ENCODE assay signal across 1 cellular context in the genomic region with DNA sequence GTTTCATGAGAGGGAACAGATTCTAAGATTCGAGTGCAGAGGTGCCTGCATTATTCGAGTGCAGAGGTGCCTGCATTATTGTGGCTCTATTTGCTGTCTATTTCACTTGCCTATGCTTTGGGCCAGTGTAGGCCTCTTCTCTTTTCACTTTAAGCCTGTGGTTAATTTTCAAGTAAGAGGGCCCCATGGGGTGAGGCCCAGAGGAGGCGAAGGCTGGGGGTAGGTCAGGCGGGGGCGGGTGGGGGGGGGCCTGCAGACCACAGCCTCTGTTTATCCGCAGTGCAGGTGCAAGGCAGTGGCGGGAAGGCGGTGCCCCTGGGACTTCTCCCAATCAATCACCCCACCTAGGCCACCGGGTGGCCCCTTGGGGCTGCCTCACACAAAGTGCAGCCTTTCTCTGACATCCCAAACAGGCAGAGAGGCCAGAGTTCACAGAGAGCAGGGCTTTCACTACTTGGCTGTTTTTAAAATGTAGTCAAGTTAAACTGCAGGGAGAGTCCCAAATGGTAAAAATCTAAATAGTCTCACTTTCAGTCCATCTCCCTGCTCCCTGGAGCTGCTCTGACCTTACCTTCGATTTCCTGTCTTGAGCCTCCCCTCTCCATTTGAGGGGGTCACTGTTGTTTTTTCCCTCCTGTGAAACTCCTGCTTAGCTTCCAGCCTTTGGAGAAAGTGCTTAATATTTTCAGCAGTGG.
TF ChIP-seq lines count a peak whose summit lies in the region.

No MANE protein-coding gene starts in this region.

TF ChIP-seq in HepG2, 621 proteins besides CTCF, POLR2A, EP300 and RAD21 (continued from another document and continues in another):
- TF ChIP-seq ZNF256 (CRISPR knock-in tag; conservative IDR thresholded peaks at IDR 0.05) (no peak), MED1 (CRISPR knock-in tag; IDR thresholded peaks at IDR 0.05) (0 out of 2 replicates have a peak, but pooled peaks have one; percentile 16), SRSF9 (IDR thresholded peaks at IDR 0.05; ENCODE audit: borderline replicate concordance, insufficient read depth, low read depth, low read length, poor library complexity, severe bottlenecking) (no peak), RXRA (CRISPR knock-in tag; IDR thresholded peaks at IDR 0.05) (no peak), HNF4A (CRISPR knock-in tag; IDR thresholded peaks at IDR 0.05) (peak; percentile 60), POGZ (CRISPR knock-in tag; IDR thresholded peaks at IDR 0.05) (no peak), ZNF264 (CRISPR knock-in tag; IDR thresholded peaks at IDR 0.05) (no peak), TRIM24 (CRISPR knock-in tag; IDR thresholded peaks at IDR 0.05) (no peak), ZBTB20 (CRISPR knock-in tag; IDR thresholded peaks at IDR 0.05; ENCODE audit: borderline replicate concordance, low read depth) (no peak), PHF21A (CRISPR knock-in tag; IDR thresholded peaks at IDR 0.05) (peak; percentile 25; the same call in 1 of the 2 replicates), CHD4 (IDR thresholded peaks at IDR 0.05; ENCODE audit: borderline replicate concordance, low read length) (no peak), NR2F6 (IDR thresholded peaks at IDR 0.05) (no peak), NR2F6 (CRISPR knock-in tag; IDR thresholded peaks at IDR 0.05) (peak; percentile 14; the same call in 1 of the 2 replicates), AHR (CRISPR knock-in tag; IDR thresholded peaks at IDR 0.05) (no peak), ZNF430 (CRISPR knock-in tag; IDR thresholded peaks at IDR 0.05) (no peak), ZNF543 (CRISPR knock-in tag; IDR thresholded peaks at IDR 0.05) (0 out of 2 replicates have a peak, but pooled peaks have one; percentile 55), MYNN (CRISPR knock-in tag; IDR thresholded peaks at IDR 0.05; ENCODE audit: low read depth) (no peak), ZNF547 (CRISPR knock-in tag; IDR thresholded peaks at IDR 0.05) (no peak), ZNF44 (CRISPR knock-in tag; IDR thresholded peaks at IDR 0.05) (no peak), ZNF605 (CRISPR knock-in tag; IDR thresholded peaks at IDR 0.05) (no peak), PAWR (CRISPR knock-in tag; IDR thresholded peaks at IDR 0.05; ENCODE audit: borderline replicate concordance) (no peak), ZMYM4 (CRISPR knock-in tag; IDR thresholded peaks at IDR 0.05) (0 out of 2 replicates have a peak, but pooled peaks have one; percentile 59), SRY (CRISPR knock-in tag; IDR thresholded peaks at IDR 0.05) (no peak), KAT2B (IDR thresholded peaks at IDR 0.05; ENCODE audit: borderline replicate concordance, low read depth, low read length) (no peak), ZNF205 (CRISPR knock-in tag; IDR thresholded peaks at IDR 0.05) (no peak), MYC (CRISPR knock-in tag; IDR thresholded peaks at IDR 0.05; ENCODE audit: borderline replicate concordance) (no peak; the same call in 1 of the 2 replicates), KMT2A (CRISPR knock-in tag; IDR thresholded peaks at IDR 0.05) (no peak), ZFP1 (CRISPR knock-in tag; IDR thresholded peaks at IDR 0.05) (no peak), ZFP36 (IDR thresholded peaks at IDR 0.05; ENCODE audit: borderline replicate concordance, low read depth, low read length, partially characterized antibody) (no peak), ZNF33B (CRISPR knock-in tag; IDR thresholded peaks at IDR 0.05) (no peak), SNAI1 (CRISPR knock-in tag; IDR thresholded peaks at IDR 0.05; ENCODE audit: borderline replicate concordance) (no peak), LCORL (IDR thresholded peaks at IDR 0.05) (no peak), LCORL (CRISPR knock-in tag; IDR thresholded peaks at IDR 0.05) (peak; percentile 64), ZFAT (CRISPR knock-in tag; conservative IDR thresholded peaks at IDR 0.05) (no peak)
- TF ChIP-seq, protein P1, sequence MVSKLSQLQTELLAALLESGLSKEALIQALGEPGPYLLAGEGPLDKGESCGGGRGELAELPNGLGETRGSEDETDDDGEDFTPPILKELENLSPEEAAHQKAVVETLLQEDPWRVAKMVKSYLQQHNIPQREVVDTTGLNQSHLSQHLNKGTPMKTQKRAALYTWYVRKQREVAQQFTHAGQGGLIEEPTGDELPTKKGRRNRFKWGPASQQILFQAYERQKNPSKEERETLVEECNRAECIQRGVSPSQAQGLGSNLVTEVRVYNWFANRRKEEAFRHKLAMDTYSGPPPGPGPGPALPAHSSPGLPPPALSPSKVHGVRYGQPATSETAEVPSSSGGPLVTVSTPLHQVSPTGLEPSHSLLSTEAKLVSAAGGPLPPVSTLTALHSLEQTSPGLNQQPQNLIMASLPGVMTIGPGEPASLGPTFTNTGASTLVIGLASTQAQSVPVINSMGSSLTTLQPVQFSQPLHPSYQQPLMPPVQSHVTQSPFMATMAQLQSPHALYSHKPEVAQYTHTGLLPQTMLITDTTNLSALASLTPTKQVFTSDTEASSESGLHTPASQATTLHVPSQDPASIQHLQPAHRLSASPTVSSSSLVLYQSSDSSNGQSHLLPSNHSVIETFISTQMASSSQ (IDR thresholded peaks at IDR 0.05; ENCODE audit: low read depth), result no peak
- TF ChIP-seq, protein P1 (CRISPR knock-in tag; IDR thresholded peaks at IDR 0.05; ENCODE audit: borderline replicate concordance), result no peak
- TF ChIP-seq, protein P2, sequence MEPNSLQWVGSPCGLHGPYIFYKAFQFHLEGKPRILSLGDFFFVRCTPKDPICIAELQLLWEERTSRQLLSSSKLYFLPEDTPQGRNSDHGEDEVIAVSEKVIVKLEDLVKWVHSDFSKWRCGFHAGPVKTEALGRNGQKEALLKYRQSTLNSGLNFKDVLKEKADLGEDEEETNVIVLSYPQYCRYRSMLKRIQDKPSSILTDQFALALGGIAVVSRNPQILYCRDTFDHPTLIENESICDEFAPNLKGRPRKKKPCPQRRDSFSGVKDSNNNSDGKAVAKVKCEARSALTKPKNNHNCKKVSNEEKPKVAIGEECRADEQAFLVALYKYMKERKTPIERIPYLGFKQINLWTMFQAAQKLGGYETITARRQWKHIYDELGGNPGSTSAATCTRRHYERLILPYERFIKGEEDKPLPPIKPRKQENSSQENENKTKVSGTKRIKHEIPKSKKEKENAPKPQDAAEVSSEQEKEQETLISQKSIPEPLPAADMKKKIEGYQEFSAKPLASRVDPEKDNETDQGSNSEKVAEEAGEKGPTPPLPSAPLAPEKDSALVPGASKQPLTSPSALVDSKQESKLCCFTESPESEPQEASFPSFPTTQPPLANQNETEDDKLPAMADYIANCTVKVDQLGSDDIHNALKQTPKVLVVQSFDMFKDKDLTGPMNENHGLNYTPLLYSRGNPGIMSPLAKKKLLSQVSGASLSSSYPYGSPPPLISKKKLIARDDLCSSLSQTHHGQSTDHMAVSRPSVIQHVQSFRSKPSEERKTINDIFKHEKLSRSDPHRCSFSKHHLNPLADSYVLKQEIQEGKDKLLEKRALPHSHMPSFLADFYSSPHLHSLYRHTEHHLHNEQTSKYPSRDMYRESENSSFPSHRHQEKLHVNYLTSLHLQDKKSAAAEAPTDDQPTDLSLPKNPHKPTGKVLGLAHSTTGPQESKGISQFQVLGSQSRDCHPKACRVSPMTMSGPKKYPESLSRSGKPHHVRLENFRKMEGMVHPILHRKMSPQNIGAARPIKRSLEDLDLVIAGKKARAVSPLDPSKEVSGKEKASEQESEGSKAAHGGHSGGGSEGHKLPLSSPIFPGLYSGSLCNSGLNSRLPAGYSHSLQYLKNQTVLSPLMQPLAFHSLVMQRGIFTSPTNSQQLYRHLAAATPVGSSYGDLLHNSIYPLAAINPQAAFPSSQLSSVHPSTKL (CRISPR knock-in tag; IDR thresholded peaks at IDR 0.05), result no peak
- TF ChIP-seq, protein P3, sequence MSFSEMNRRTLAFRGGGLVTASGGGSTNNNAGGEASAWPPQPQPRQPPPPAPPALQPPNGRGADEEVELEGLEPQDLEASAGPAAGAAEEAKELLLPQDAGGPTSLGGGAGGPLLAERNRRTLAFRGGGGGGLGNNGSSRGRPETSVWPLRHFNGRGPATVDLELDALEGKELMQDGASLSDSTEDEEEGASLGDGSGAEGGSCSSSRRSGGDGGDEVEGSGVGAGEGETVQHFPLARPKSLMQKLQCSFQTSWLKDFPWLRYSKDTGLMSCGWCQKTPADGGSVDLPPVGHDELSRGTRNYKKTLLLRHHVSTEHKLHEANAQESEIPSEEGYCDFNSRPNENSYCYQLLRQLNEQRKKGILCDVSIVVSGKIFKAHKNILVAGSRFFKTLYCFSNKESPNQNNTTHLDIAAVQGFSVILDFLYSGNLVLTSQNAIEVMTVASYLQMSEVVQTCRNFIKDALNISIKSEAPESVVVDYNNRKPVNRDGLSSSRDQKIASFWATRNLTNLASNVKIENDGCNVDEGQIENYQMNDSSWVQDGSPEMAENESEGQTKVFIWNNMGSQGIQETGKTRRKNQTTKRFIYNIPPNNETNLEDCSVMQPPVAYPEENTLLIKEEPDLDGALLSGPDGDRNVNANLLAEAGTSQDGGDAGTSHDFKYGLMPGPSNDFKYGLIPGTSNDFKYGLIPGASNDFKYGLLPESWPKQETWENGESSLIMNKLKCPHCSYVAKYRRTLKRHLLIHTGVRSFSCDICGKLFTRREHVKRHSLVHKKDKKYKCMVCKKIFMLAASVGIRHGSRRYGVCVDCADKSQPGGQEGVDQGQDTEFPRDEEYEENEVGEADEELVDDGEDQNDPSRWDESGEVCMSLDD (CRISPR knock-in tag; IDR thresholded peaks at IDR 0.05; ENCODE audit: borderline replicate concordance), result no peak
- TF ChIP-seq, protein P4, sequence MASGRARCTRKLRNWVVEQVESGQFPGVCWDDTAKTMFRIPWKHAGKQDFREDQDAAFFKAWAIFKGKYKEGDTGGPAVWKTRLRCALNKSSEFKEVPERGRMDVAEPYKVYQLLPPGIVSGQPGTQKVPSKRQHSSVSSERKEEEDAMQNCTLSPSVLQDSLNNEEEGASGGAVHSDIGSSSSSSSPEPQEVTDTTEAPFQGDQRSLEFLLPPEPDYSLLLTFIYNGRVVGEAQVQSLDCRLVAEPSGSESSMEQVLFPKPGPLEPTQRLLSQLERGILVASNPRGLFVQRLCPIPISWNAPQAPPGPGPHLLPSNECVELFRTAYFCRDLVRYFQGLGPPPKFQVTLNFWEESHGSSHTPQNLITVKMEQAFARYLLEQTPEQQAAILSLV (CRISPR knock-in tag; IDR thresholded peaks at IDR 0.05; ENCODE audit: borderline replicate concordance), result no peak
- TF ChIP-seq, protein P5, sequence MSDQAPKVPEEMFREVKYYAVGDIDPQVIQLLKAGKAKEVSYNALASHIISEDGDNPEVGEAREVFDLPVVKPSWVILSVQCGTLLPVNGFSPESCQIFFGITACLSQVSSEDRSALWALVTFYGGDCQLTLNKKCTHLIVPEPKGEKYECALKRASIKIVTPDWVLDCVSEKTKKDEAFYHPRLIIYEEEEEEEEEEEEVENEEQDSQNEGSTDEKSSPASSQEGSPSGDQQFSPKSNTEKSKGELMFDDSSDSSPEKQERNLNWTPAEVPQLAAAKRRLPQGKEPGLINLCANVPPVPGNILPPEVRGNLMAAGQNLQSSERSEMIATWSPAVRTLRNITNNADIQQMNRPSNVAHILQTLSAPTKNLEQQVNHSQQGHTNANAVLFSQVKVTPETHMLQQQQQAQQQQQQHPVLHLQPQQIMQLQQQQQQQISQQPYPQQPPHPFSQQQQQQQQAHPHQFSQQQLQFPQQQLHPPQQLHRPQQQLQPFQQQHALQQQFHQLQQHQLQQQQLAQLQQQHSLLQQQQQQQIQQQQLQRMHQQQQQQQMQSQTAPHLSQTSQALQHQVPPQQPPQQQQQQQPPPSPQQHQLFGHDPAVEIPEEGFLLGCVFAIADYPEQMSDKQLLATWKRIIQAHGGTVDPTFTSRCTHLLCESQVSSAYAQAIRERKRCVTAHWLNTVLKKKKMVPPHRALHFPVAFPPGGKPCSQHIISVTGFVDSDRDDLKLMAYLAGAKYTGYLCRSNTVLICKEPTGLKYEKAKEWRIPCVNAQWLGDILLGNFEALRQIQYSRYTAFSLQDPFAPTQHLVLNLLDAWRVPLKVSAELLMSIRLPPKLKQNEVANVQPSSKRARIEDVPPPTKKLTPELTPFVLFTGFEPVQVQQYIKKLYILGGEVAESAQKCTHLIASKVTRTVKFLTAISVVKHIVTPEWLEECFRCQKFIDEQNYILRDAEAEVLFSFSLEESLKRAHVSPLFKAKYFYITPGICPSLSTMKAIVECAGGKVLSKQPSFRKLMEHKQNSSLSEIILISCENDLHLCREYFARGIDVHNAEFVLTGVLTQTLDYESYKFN (CRISPR knock-in tag; conservative IDR thresholded peaks at IDR 0.05), result peak; percentile 41; the same call in 1 of the 2 replicates
- TF ChIP-seq, protein P6, sequence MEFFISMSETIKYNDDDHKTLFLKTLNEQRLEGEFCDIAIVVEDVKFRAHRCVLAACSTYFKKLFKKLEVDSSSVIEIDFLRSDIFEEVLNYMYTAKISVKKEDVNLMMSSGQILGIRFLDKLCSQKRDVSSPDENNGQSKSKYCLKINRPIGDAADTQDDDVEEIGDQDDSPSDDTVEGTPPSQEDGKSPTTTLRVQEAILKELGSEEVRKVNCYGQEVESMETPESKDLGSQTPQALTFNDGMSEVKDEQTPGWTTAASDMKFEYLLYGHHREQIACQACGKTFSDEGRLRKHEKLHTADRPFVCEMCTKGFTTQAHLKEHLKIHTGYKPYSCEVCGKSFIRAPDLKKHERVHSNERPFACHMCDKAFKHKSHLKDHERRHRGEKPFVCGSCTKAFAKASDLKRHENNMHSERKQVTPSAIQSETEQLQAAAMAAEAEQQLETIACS (CRISPR knock-in tag; IDR thresholded peaks at IDR 0.05), result no peak
- TF ChIP-seq, protein P7, sequence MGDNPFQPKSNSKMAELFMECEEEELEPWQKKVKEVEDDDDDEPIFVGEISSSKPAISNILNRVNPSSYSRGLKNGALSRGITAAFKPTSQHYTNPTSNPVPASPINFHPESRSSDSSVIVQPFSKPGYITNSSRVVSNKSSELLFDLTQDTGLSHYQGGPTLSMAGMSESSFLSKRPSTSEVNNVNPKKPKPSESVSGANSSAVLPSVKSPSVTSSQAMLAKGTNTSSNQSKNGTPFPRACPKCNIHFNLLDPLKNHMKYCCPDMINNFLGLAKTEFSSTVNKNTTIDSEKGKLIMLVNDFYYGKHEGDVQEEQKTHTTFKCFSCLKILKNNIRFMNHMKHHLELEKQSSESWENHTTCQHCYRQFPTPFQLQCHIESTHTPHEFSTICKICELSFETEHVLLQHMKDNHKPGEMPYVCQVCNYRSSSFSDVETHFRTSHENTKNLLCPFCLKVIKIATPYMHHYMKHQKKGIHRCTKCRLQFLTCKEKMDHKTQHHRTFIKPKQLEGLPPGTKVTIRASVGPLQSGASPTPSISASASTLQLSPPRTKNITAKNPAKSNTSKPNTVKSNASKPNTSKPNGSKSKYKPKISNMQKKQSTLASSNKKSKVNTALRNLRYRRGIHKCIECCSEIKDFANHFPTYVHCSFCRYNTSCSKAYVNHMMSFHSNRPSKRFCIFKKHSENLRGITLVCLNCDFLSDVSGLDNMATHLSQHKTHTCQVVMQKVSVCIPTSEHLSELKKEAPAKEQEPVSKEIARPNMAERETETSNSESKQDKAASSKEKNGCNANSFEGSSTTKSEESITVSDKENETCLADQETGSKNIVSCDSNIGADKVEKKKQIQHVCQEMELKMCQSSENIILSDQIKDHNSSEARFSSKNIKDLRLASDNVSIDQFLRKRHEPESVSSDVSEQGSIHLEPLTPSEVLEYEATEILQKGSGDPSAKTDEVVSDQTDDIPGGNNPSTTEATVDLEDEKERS (CRISPR knock-in tag; IDR thresholded peaks at IDR 0.05), result no peak
